28 cellular contexts compared by ENCODE assay signal in the genomic region with DNA sequence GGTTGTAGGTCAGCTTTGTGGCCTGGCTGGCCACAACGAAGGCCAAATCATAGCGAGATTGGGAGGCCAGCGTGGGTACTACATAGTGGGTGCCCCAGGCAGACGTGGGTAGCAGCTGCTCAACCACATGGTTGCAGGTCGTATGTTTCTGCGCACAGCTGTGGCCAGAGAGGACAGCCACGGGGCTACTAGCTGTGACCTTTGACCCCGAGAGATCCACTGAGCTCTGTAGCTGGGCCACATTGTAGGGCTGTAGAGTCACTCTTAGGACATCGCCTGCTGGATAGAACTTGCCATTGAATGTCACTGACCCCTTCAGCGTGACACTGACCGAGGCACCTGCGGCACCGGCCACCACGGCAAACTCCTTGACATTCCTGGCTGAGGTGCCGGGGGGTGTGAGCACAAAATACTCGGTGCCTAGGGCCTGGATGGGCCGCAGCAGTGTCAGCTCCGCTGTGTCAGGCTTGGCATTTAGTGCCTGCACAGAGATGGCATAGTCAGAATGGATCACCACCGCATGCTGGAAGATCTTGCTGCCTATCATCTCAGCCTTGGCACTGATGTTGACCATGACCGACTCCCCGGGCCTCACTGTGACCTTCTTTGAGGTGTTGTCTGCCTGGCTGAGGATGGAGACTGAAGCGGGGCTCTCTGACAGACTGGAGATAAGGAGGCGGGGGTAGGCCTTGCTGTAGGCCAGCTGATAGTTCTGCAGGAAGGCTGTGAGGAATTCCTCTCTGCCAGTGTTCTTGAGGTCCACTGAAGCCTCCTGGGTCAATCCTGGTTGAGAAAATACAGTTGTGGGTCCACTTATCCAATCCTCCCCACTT. TPM values are rescaled to one million over a fixed set of nuclear protein-coding genes. Genes with fewer than 3 reads are reported as not detected.
DNase-seq lines count a peak whose midpoint lies in the region; ATAC-seq, FAIRE-seq and TF ChIP-seq lines count a peak whose summit lies in the region.
"Had no signal": no experiment of that assay in that cellular context is flagged by ENCODE, and none has a peak within 500 bp of the region (broad histone marks: within the 10 kb centered on the region; RNA-seq: fewer than 3 reads in every experiment).

No MANE protein-coding gene starts in this region.

- no peaks in the 10 kb centered on the region for H3K27me3 Mint-ChIP-seq in activated CD4-positive, alpha-beta T cell treated with anti-CD3 and anti-CD28 coated beads for 36 hours
- H3K27me3 Mint-ChIP-seq: CD8-positive, alpha-beta memory T cell had no signal

- H3K9me3 ChIP-seq in HepG2 (ENCODE audit: low read length) (no peaks in the 10 kb centered on the region), right lobe of liver (no peaks in the 10 kb centered on the region), mucosa of rectum (ENCODE audit: control insufficient read depth in 2 of 2, low read length in 2 of 2) (no peaks in the 10 kb centered on the region), hepatocyte (ENCODE audit: low read depth) (no peaks in the 10 kb centered on the region), esophagus muscularis mucosa (peaks cover 0 to 12% (median 4%) of the 10 kb centered on the region in 4 donors)
- H3K9me3 ChIP-seq: neutrophil, testis, uterus had no signal

- peak; percentile 26 for ATAC-seq in activated CD4-positive, alpha-beta T cell treated with anti-CD3 and anti-CD28 coated beads for 36 hours
- ATAC-seq in HepG2: no peak
- no peak for ATAC-seq in right lobe of liver
- ATAC-seq: activated CD4-positive, CD25-positive, alpha-beta regulatory T cell treated with anti-CD3 and anti-CD28 coated beads, Interleukin-2, amount 50 U/mL, for 24 hours; GM23338; psoas muscle; stimulated activated naive B cell treated with anti-CD40 and anti-IgM and Interleukin-4, amounts not matched to agents 10 μg/mL and 1 μg/mL and 100 μg/mL, for 72 hours had no signal

- H3K27me3 ChIP-seq in HepG2 (ENCODE audit: control insufficient read depth in 1 of 2, insufficient read depth in 2 of 2, low read length in 2 of 2) (no peaks in the 10 kb centered on the region), right lobe of liver (no peaks in the 10 kb centered on the region), mucosa of rectum (ENCODE audit: control insufficient read depth in 2 of 2, insufficient read depth in 2 of 2, low read length in 2 of 2) (no peaks in the 10 kb centered on the region), hepatocyte (no peaks in the 10 kb centered on the region), esophagus muscularis mucosa (peaks cover 0 to 11% (median 0%) of the 10 kb centered on the region in 4 donors)
- H3K27me3 ChIP-seq: testis, uterus had no signal

- H3K9ac ChIP-seq in HepG2 (ENCODE audit: insufficient read depth, low read depth, low read length): no peak overlapping the region
- no peak overlapping the region for H3K9ac ChIP-seq in mucosa of rectum (ENCODE audit: low read depth in 1 of 2, low read length in 2 of 2)

- H3K27ac Mint-ChIP-seq in activated CD4-positive, alpha-beta T cell treated with anti-CD3 and anti-CD28 coated beads for 36 hours: peak overlapping the region; percentile 83
- H3K27ac Mint-ChIP-seq: CD8-positive, alpha-beta memory T cell; GM23338 had no signal

- DNase-seq in activated CD4-positive, alpha-beta T cell treated with anti-CD3 and anti-CD28 coated beads for 36 hours: no peak
- no peak for DNase-seq in activated CD4-positive, alpha-beta T cell treated with anti-CD3 and anti-CD28 coated beads, Interleukin-2, amount 50 U/mL, for 48 hours
- DNase-seq in HepG2 (ENCODE audit: low spot score) (no peak), right lobe of liver (no peak), Ammon's horn (ENCODE audit: low spot score) (no peak), hepatocyte (ENCODE audit: low spot score) (no peak), esophagus muscularis mucosa (ENCODE audit: extremely low spot score) (no peak)
- DNase-seq: 8988T; activated gamma-delta T cell; AML-193; amygdala; CD8-positive, alpha-beta memory T cell; effector CD8-positive, alpha-beta T cell; Kasumi-1; kidney; psoas muscle; stimulated activated CD4-positive, alpha-beta T cell treated with anti-CD3 and anti-CD28 coated beads, Interleukin-15, amount 100 ng/mL, for 24 hours; stimulated activated naive B cell treated with anti-CD40 and anti-IgM and Interleukin-4, amounts not matched to agents 10 μg/mL and 1 μg/mL and 100 μg/mL, for 72 hours; testis; uterus had no signal

- H2AFZ ChIP-seq in HepG2 (ENCODE audit: low read length): no peak overlapping the region
- H2AFZ ChIP-seq in hepatocyte: no peak overlapping the region
- H2AFZ ChIP-seq: GM23338 had no signal

- no peak for TF ChIP-seq EP300 in HepG2 (IDR thresholded peaks at IDR 0.05; ENCODE audit: low read depth in 2 of 2, low read length in 2 of 2)
- TF ChIP-seq EP300 in HepG2 (CRISPR knock-in tag; IDR thresholded peaks at IDR 0.05; ENCODE audit: borderline replicate concordance): no peak
- no peak for TF ChIP-seq EP300 in esophagus muscularis mucosa (IDR thresholded peaks at IDR 0.05)

- H3K4me1 ChIP-seq in HepG2 (ENCODE audit: insufficient read depth, low read length): peaks cover 6% of the 10 kb centered on the region; the same call in 1 of the 2 replicates
- H3K4me1 ChIP-seq in right lobe of liver: no peaks in the 10 kb centered on the region
- peaks cover 0 to 3% of the 10 kb centered on the region in 2 donors for H3K4me1 ChIP-seq in mucosa of rectum (ENCODE audit: control insufficient read depth in 2 of 2, insufficient read depth in 2 of 2, low read length in 2 of 2)
- no peaks in the 10 kb centered on the region for H3K4me1 ChIP-seq in hepatocyte (ENCODE audit: insufficient read depth)
- H3K4me1 ChIP-seq in esophagus muscularis mucosa: no peaks in the 10 kb centered on the region
- H3K4me1 ChIP-seq: psoas muscle, testis, uterus had no signal

- 25% methylated on average over 3 of the region's 23 CpGs for WGBS in HepG2 (ENCODE audit: low lambda C conversion rate)
- 53% methylated on average over 3 of the region's 23 CpGs for WGBS in right lobe of liver (ENCODE audit: insufficient coverage, low coverage, low lambda C conversion rate, missing lambda C conversion rate)
- 90% methylated on average over 23 of the region's 23 CpGs for WGBS in hepatocyte (ENCODE audit: low lambda C conversion rate, missing lambda C conversion rate)
- 70% methylated on average over 2 of the region's 23 CpGs for WGBS in esophagus muscularis mucosa

- no peaks in the 10 kb centered on the region for H3K79me2 ChIP-seq in HepG2 (ENCODE audit: insufficient read depth, low read length)
- no peaks in the 10 kb centered on the region for H3K79me2 ChIP-seq in hepatocyte

- no peak overlapping the region for H3K4me3 ChIP-seq in HepG2 (replicated peaks in 1 of 3; ENCODE audit: insufficient read depth in 1 of 3, low read depth in 2 of 3, low read length in 3 of 3)
- no peak overlapping the region for H3K4me3 ChIP-seq in right lobe of liver
- H3K4me3 ChIP-seq in mucosa of rectum (ENCODE audit: low read length in 2 of 2): peak overlapping the region; percentile 10 to 14
- H3K4me3 ChIP-seq in hepatocyte: no peak overlapping the region
- H3K4me3 ChIP-seq in esophagus muscularis mucosa: no peak overlapping the region
- H3K4me3 ChIP-seq: GM23338, lung, psoas muscle, testis, uterus had no signal

- CTCF ChIA-PET in activated CD4-positive, alpha-beta T cell treated with anti-CD3 and anti-CD28 coated beads for 36 hours (lab: Charles Lee): interaction anchor here (0.7 kb wide), 1 partner anchor 1334 kb away, joined by 3 read pairs; no protein-coding TSS in a partner anchor
- CTCF ChIA-PET in HepG2 (lab: Yijun Ruan, JAX; ENCODE audit: low intra/inter-chr PET ratio, low total read pairs): no interaction called here

- POLR2A ChIA-PET in activated CD4-positive, alpha-beta T cell treated with anti-CD3 and anti-CD28 coated beads for 36 hours (lab: Charles Lee): no interaction called here
- POLR2A ChIA-PET in HepG2 (lab: Yijun Ruan, JAX): no interaction called here

- FAIRE-seq in HepG2 (lab: Jason Lieb, UNC): no peak
- FAIRE-seq: kidney, TTC549 had no signal

- H3K4me1 Mint-ChIP-seq in activated CD4-positive, alpha-beta T cell treated with anti-CD3 and anti-CD28 coated beads for 36 hours: peaks cover 27% of the 10 kb centered on the region

- H4K20me1 ChIP-seq in HepG2 (ENCODE audit: insufficient read depth, low read length) (no peaks in the 10 kb centered on the region), hepatocyte (ENCODE audit: insufficient read depth, poor library complexity, severe bottlenecking) (no peaks in the 10 kb centered on the region)

- in situ Hi-C loops in HepG2 (cut with HindIII; ENCODE audit: extremely low pct_ligation_motif_present, low pct_unique_long_range_greater_than_20kb): no loop called here

- TF ChIP-seq CTCF in HepG2 (CRISPR knock-in tag; IDR thresholded peaks at IDR 0.05) (no peak), right lobe of liver (IDR thresholded peaks at IDR 0.05) (no peak), hepatocyte (IDR thresholded peaks at IDR 0.05; ENCODE audit: poor library complexity) (no peak), esophagus muscularis mucosa (IDR thresholded peaks at IDR 0.05) (no peak)

- H3K4me3 Mint-ChIP-seq in activated CD4-positive, alpha-beta T cell treated with anti-CD3 and anti-CD28 coated beads for 36 hours: no peak overlapping the region
- H3K4me3 Mint-ChIP-seq: CD8-positive, alpha-beta memory T cell; GM23338; stimulated activated naive B cell treated with anti-CD40 and anti-IgM and Interleukin-4, amounts not matched to agents 10 μg/mL and 1 μg/mL and 100 μg/mL, for 72 hours had no signal

- peaks cover 7% of the 10 kb centered on the region for H3K36me3 Mint-ChIP-seq in activated CD4-positive, alpha-beta T cell treated with anti-CD3 and anti-CD28 coated beads for 36 hours (ENCODE audit: low read depth)

- intact Hi-C loops in activated CD4-positive, alpha-beta T cell treated with anti-CD3 and anti-CD28 coated beads for 36 hours (cut with DNase I, micrococcal nuclease): no loop called here
- intact Hi-C loops in HepG2 (cut with micrococcal nuclease; ENCODE audit: unreplicated experiment) (no loop called here), right lobe of liver (cut with DNase I) (no loop called here), esophagus muscularis mucosa (cut with DNase I) (no loop called here)

- TF ChIP-seq POLR2A in HepG2 (IDR thresholded peaks at IDR 0.05; ENCODE audit: insufficient read depth in 1 of 2, low read depth in 2 of 2, low read length in 2 of 2) (no peak), right lobe of liver (IDR thresholded peaks at IDR 0.05) (no peak), esophagus muscularis mucosa (IDR thresholded peaks at IDR 0.05; ENCODE audit: low read depth) (no peak)

- no peak for TF ChIP-seq RAD21 in HepG2 (CRISPR knock-in tag; IDR thresholded peaks at IDR 0.05)

- no peaks in the 10 kb centered on the region for H3K9me3 Mint-ChIP-seq in activated CD4-positive, alpha-beta T cell treated with anti-CD3 and anti-CD28 coated beads for 36 hours (ENCODE audit: low read depth)
- H3K9me3 Mint-ChIP-seq: CD8-positive, alpha-beta memory T cell; GM23338 had no signal

- H3K4me2 ChIP-seq in HepG2 (ENCODE audit: low read depth, low read length) (no peak overlapping the region), hepatocyte (no peak overlapping the region)
- H3K4me2 ChIP-seq: GM23338 had no signal

- no peak overlapping the region for H3K27ac ChIP-seq in HepG2 (ENCODE audit: extremely low read length, insufficient read depth, low read length)
- H3K27ac ChIP-seq in right lobe of liver: no peak overlapping the region
- H3K27ac ChIP-seq in mucosa of rectum (ENCODE audit: low read depth in 2 of 2, low read length in 2 of 2): no peak overlapping the region
- no peak overlapping the region for H3K27ac ChIP-seq in hepatocyte
- H3K27ac ChIP-seq in esophagus muscularis mucosa (replicated peaks in 1 of 4): no peak overlapping the region
- H3K27ac ChIP-seq: epithelial cell of prostate, neutrophil, psoas muscle, RWPE1, testis, uterus had no signal

- BruUV-seq in HepG2 (replicated peaks; lab: Mats Ljungman, UMichigan): no TSS peak

- H3K9me2 ChIP-seq in hepatocyte (replicated peaks; ENCODE audit: insufficient read depth): no peaks in the 10 kb centered on the region

- H3K36me3 ChIP-seq in HepG2 (replicated peaks in 1 of 2; ENCODE audit: control insufficient read depth in 1 of 2, insufficient read depth in 2 of 2, low read length in 2 of 2) (no peaks in the 10 kb centered on the region), right lobe of liver (no peaks in the 10 kb centered on the region), mucosa of rectum (ENCODE audit: control insufficient read depth in 2 of 2, insufficient read depth in 2 of 2, low read length in 2 of 2) (peaks cover 20 to 24% of the 10 kb centered on the region in 2 donors), hepatocyte (replicated peaks; ENCODE audit: insufficient read depth, low read depth) (no peaks in the 10 kb centered on the region), esophagus muscularis mucosa (no peaks in the 10 kb centered on the region)
- H3K36me3 ChIP-seq: neutrophil, uterus had no signal

RNA-seq across cellular contexts. Expression of gene FCGBP, which starts 6.7 kb away (rescaled TPM):
- total RNA-seq in activated CD4-positive, alpha-beta T cell treated with anti-CD3 and anti-CD28 coated beads for 36 hours: 1 to 10 TPM; 4.9 TPM
- total RNA-seq in HepG2 (2016; rRNA removed; fragmentation: Illumina TruSeq; extraction: Trizol) (7.0 and 7.2 TPM in 2 replicates), right lobe of liver (10 to 100 TPM in 1 of 6 experiments, 1 to 10 TPM in 5; 3.8 to 31.6 (median 3.9) TPM), hepatocyte (31.2 and 48.2 TPM in 2 replicates), esophagus muscularis mucosa (1 to 10 TPM; 2.1 to 8.1 (median 4.4) TPM)
- 1.8 and 1.9 TPM in 2 replicates for total RNA-seq in HepG2 (2016; cell fraction: cytosol; rRNA removed; fragmentation: Illumina TruSeq; extraction: Trizol; ENCODE audit: low read depth)
- 4.6 and 6.9 TPM in 2 replicates for total RNA-seq in HepG2 (2016; cell fraction: insoluble cytoplasmic fraction; rRNA removed; fragmentation: Illumina TruSeq; extraction: Trizol)
- total RNA-seq in HepG2 (2016; cell fraction: membrane; rRNA removed; fragmentation: Illumina TruSeq; extraction: Trizol): 2.4 and 3.0 TPM in 2 replicates
- 8.3 and 8.8 TPM in 2 replicates for total RNA-seq in HepG2 (2016; cell fraction: nucleus; rRNA removed; fragmentation: Illumina TruSeq; extraction: Trizol)
- polyA plus RNA-seq in HepG2 (2011; rRNA removed) (1.3 and 2.4 TPM in 2 replicates), hepatocyte (2.4 and 3.1 TPM in 2 replicates)
- 1.5 and 2.4 TPM in 2 replicates for polyA plus RNA-seq in HepG2 (2011; cell fraction: cytosol; rRNA removed)
- polyA plus RNA-seq in HepG2 (2011; cell fraction: nucleus; rRNA removed): 5.0 and 8.4 TPM in 2 replicates
- polyA plus RNA-seq in HepG2 (2012): 3.0 and 7.8 TPM in 2 replicates
- 0.46 and 0.49 TPM in 2 replicates for polyA plus RNA-seq in HepG2 (2016; cell fraction: cytosol; fragmentation: Illumina TruSeq; extraction: Trizol; ENCODE audit: low read depth)
- polyA plus RNA-seq in HepG2 (2016; cell fraction: insoluble cytoplasmic fraction; fragmentation: Illumina TruSeq; extraction: Trizol; ENCODE audit: low read depth): 4.1 and 5.1 TPM in 2 replicates
- polyA plus RNA-seq in HepG2 (2016; cell fraction: membrane; fragmentation: Illumina TruSeq; extraction: Trizol; ENCODE audit: low read depth): 0.69 and 0.85 TPM in 2 replicates
- polyA plus RNA-seq in HepG2 (2016; cell fraction: nucleus; fragmentation: Illumina TruSeq; extraction: Trizol; ENCODE audit: insufficient read depth, low read depth): 7.5 and 8.1 TPM in 2 replicates
- polyA minus RNA-seq in HepG2 (2011; rRNA and poly(A)+ RNA removed; ENCODE audit: low replicate concordance): 0.49 and 29.4 TPM in 2 replicates
- 4.5 and 5.8 TPM in 2 replicates for polyA minus RNA-seq in HepG2 (2011; cell fraction: cytosol; rRNA and poly(A)+ RNA removed)
- 8.8 and 9.8 TPM in 2 replicates for polyA minus RNA-seq in HepG2 (2011; cell fraction: nucleus; rRNA and poly(A)+ RNA removed)

RNA-seq across cellular contexts. Expression of gene PSMC4, which starts 43.2 kb away (rescaled TPM):
- total RNA-seq in activated CD4-positive, alpha-beta T cell treated with anti-CD3 and anti-CD28 coated beads for 36 hours: 100 to 1,000 TPM; 114 to 140 TPM
- total RNA-seq in HepG2 (2016; rRNA removed; fragmentation: Illumina TruSeq; extraction: Trizol) (160 and 194 TPM in 2 replicates), right lobe of liver (100 to 1,000 TPM in 1 of 6 experiments, 10 to 100 TPM in 5; 40.0 to 106 (median 52.5) TPM), hepatocyte (81.5 and 85.4 TPM in 2 replicates), esophagus muscularis mucosa (10 to 100 TPM; 68.9 to 91.4 (median 89.2) TPM)
- 22.9 and 24.6 TPM in 2 replicates for total RNA-seq in HepG2 (2016; cell fraction: cytosol; rRNA removed; fragmentation: Illumina TruSeq; extraction: Trizol; ENCODE audit: low read depth)
- total RNA-seq in HepG2 (2016; cell fraction: insoluble cytoplasmic fraction; rRNA removed; fragmentation: Illumina TruSeq; extraction: Trizol): 157 and 198 TPM in 2 replicates
- 34.1 and 34.4 TPM in 2 replicates for total RNA-seq in HepG2 (2016; cell fraction: membrane; rRNA removed; fragmentation: Illumina TruSeq; extraction: Trizol)
- 67.9 and 75.8 TPM in 2 replicates for total RNA-seq in HepG2 (2016; cell fraction: nucleus; rRNA removed; fragmentation: Illumina TruSeq; extraction: Trizol)
- polyA plus RNA-seq in HepG2 (2011; rRNA removed) (49.9 and 62.6 TPM in 2 replicates), hepatocyte (94.7 and 99.3 TPM in 2 replicates)
- polyA plus RNA-seq in HepG2 (2011; cell fraction: cytosol; rRNA removed): 45.6 and 54.0 TPM in 2 replicates
- 95.1 and 104 TPM in 2 replicates for polyA plus RNA-seq in HepG2 (2011; cell fraction: nucleus; rRNA removed)
- polyA plus RNA-seq in HepG2 (2012): 67.0 and 85.8 TPM in 2 replicates
- 22.3 and 25.6 TPM in 2 replicates for polyA plus RNA-seq in HepG2 (2016; cell fraction: cytosol; fragmentation: Illumina TruSeq; extraction: Trizol; ENCODE audit: low read depth)
- polyA plus RNA-seq in HepG2 (2016; cell fraction: insoluble cytoplasmic fraction; fragmentation: Illumina TruSeq; extraction: Trizol; ENCODE audit: low read depth): 207 and 220 TPM in 2 replicates
- polyA plus RNA-seq in HepG2 (2016; cell fraction: membrane; fragmentation: Illumina TruSeq; extraction: Trizol; ENCODE audit: low read depth): 26.5 and 31.5 TPM in 2 replicates
- 112 and 115 TPM in 2 replicates for polyA plus RNA-seq in HepG2 (2016; cell fraction: nucleus; fragmentation: Illumina TruSeq; extraction: Trizol; ENCODE audit: insufficient read depth, low read depth)
- 51.8 and 59.0 TPM in 2 replicates for polyA minus RNA-seq in HepG2 (2011; rRNA and poly(A)+ RNA removed; ENCODE audit: low replicate concordance)
- polyA minus RNA-seq in HepG2 (2011; cell fraction: cytosol; rRNA and poly(A)+ RNA removed): 28.8 and 34.9 TPM in 2 replicates
- polyA minus RNA-seq in HepG2 (2011; cell fraction: nucleus; rRNA and poly(A)+ RNA removed): 20.9 and 24.9 TPM in 2 replicates

Comparison
In these comparisons a context has a peak if more than half of its experiments do, and no peak if none do; other contexts are left out.
1. H3K4me3 ChIP-seq: peak in mucosa of rectum (2 of 2); none in HepG2 (0 of 3), right lobe of liver (0 of 3), hepatocyte (single experiment) and esophagus muscularis mucosa (0 of 4).